In genomic region chr20:407097-407952, GRCh38 we compare ENCODE assay signal across 1 cellular context.
A peak's percentile ranks its signal among the peaks of the same experiment; 100 is the strongest.
TF ChIP-seq lines count a peak whose summit lies in the region.

No MANE protein-coding gene starts in this region.

TF ChIP-seq in HepG2, 621 proteins besides CTCF, POLR2A, EP300 and RAD21 (continued from another document and continues in another):
- TF ChIP-seq DMTF1 (CRISPR knock-in tag; IDR thresholded peaks at IDR 0.05): peak; percentile 8; the same call in 1 of the 2 replicates
- peak; percentile 12; the same call in 1 of the 2 replicates for TF ChIP-seq ZNF564 (CRISPR knock-in tag; IDR thresholded peaks at IDR 0.05)
- peak; percentile 19 for TF ChIP-seq LBX2 (CRISPR knock-in tag; IDR thresholded peaks at IDR 0.05; ENCODE audit: borderline replicate concordance)
- no peak for TF ChIP-seq ZNF432 (CRISPR knock-in tag; IDR thresholded peaks at IDR 0.05; ENCODE audit: borderline replicate concordance)
- no peak; the same call in none of the 2 replicates for TF ChIP-seq YEATS2 (CRISPR knock-in tag; IDR thresholded peaks at IDR 0.05; ENCODE audit: borderline replicate concordance)
- TF ChIP-seq PHF21A (CRISPR knock-in tag; IDR thresholded peaks at IDR 0.05): peak; percentile 61
- 0 out of 2 replicates have a peak, but pooled peaks have one; percentile 52 for TF ChIP-seq SOX13 (IDR thresholded peaks at IDR 0.05)
- TF ChIP-seq SOX13 (CRISPR knock-in tag; conservative IDR thresholded peaks at IDR 0.05 in 1 of 2, IDR thresholded peaks at IDR 0.05 in 1 of 2): peak; percentile 60 to 66; a peak in 2 of 4 replicates
- TF ChIP-seq, protein P1, sequence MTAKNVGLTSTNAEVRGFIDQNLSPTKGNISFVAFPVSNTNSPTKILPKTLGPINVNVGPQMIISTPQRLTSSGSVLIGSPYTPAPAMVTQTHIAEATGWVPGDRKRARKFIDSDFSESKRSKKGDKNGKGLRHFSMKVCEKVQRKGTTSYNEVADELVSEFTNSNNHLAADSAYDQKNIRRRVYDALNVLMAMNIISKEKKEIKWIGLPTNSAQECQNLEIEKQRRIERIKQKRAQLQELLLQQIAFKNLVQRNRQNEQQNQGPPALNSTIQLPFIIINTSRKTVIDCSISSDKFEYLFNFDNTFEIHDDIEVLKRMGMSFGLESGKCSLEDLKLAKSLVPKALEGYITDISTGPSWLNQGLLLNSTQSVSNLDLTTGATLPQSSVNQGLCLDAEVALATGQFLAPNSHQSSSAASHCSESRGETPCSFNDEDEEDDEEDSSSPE (CRISPR knock-in tag; IDR thresholded peaks at IDR 0.05): peak; percentile 90
- TF ChIP-seq, protein P2, sequence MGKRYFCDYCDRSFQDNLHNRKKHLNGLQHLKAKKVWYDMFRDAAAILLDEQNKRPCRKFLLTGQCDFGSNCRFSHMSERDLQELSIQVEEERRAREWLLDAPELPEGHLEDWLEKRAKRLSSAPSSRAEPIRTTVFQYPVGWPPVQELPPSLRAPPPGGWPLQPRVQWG (CRISPR knock-in tag; IDR thresholded peaks at IDR 0.05; ENCODE audit: borderline replicate concordance, low read depth): 0 out of 2 replicates have a peak, but pooled peaks have one; percentile 57
- no peak for TF ChIP-seq ZNF251 (CRISPR knock-in tag; IDR thresholded peaks at IDR 0.05)
- peak; percentile 75; the same call in 1 of the 2 replicates for TF ChIP-seq MYNN (CRISPR knock-in tag; IDR thresholded peaks at IDR 0.05; ENCODE audit: low read depth)
- TF ChIP-seq NPAS2 (CRISPR knock-in tag; IDR thresholded peaks at IDR 0.05; ENCODE audit: borderline replicate concordance): no peak
- TF ChIP-seq, protein P3, sequence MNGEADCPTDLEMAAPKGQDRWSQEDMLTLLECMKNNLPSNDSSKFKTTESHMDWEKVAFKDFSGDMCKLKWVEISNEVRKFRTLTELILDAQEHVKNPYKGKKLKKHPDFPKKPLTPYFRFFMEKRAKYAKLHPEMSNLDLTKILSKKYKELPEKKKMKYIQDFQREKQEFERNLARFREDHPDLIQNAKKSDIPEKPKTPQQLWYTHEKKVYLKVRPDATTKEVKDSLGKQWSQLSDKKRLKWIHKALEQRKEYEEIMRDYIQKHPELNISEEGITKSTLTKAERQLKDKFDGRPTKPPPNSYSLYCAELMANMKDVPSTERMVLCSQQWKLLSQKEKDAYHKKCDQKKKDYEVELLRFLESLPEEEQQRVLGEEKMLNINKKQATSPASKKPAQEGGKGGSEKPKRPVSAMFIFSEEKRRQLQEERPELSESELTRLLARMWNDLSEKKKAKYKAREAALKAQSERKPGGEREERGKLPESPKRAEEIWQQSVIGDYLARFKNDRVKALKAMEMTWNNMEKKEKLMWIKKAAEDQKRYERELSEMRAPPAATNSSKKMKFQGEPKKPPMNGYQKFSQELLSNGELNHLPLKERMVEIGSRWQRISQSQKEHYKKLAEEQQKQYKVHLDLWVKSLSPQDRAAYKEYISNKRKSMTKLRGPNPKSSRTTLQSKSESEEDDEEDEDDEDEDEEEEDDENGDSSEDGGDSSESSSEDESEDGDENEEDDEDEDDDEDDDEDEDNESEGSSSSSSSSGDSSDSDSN (CRISPR knock-in tag; IDR thresholded peaks at IDR 0.05): peak; percentile 98
- no peak; the same call in 1 of the 2 replicates for TF ChIP-seq ZNF569 (CRISPR knock-in tag; IDR thresholded peaks at IDR 0.05; ENCODE audit: borderline replicate concordance)
- no peak for TF ChIP-seq ZNF234 (CRISPR knock-in tag; conservative IDR thresholded peaks at IDR 0.05)
- no peak for TF ChIP-seq RFX5 (IDR thresholded peaks at IDR 0.05; ENCODE audit: low read depth, low read length)
- peak; percentile 86; the same call in 1 of the 2 replicates for TF ChIP-seq ZNF430 (CRISPR knock-in tag; IDR thresholded peaks at IDR 0.05)
- TF ChIP-seq SIX1 (CRISPR knock-in tag; IDR thresholded peaks at IDR 0.05; ENCODE audit: borderline replicate concordance): peak; percentile 45; the same call in 1 of the 2 replicates
- TF ChIP-seq MAF1 (CRISPR knock-in tag; IDR thresholded peaks at IDR 0.05; ENCODE audit: borderline replicate concordance): peak; percentile 90; the same call in 1 of the 2 replicates
- 0 out of 2 replicates have a peak, but pooled peaks have one; percentile 4 for TF ChIP-seq FOXK2 (IDR thresholded peaks at IDR 0.05)
- peak; percentile 87 for TF ChIP-seq ZBTB26 (CRISPR knock-in tag; IDR thresholded peaks at IDR 0.05; ENCODE audit: borderline replicate concordance)
- TF ChIP-seq TIGD3 (CRISPR knock-in tag; IDR thresholded peaks at IDR 0.05; ENCODE audit: borderline replicate concordance): no peak; the same call in 1 of the 2 replicates
- no peak for TF ChIP-seq ZBTB20 (CRISPR knock-in tag; IDR thresholded peaks at IDR 0.05; ENCODE audit: borderline replicate concordance, low read depth)
- TF ChIP-seq ZNF574 (CRISPR knock-in tag; IDR thresholded peaks at IDR 0.05): no peak; the same call in 1 of the 2 replicates
- no peak for TF ChIP-seq HMGA1 (CRISPR knock-in tag; conservative IDR thresholded peaks at IDR 0.05)
- TF ChIP-seq NAIF1 (CRISPR knock-in tag; IDR thresholded peaks at IDR 0.05; ENCODE audit: borderline replicate concordance): no peak; the same call in 1 of the 2 replicates
- peak; percentile 68; the same call in 1 of the 2 replicates for TF ChIP-seq HMGXB3 (CRISPR knock-in tag; IDR thresholded peaks at IDR 0.05; ENCODE audit: borderline replicate concordance)
- TF ChIP-seq EEA1 (CRISPR knock-in tag; IDR thresholded peaks at IDR 0.05; ENCODE audit: borderline replicate concordance): peak; percentile 74
- no peak for TF ChIP-seq JARID2 (CRISPR knock-in tag; IDR thresholded peaks at IDR 0.05; ENCODE audit: insufficient replicate concordance)
- peak; percentile 32 for TF ChIP-seq NFYC (CRISPR knock-in tag; IDR thresholded peaks at IDR 0.05)
- peak; percentile 84 for TF ChIP-seq AKAP8 (CRISPR knock-in tag; IDR thresholded peaks at IDR 0.05)
- TF ChIP-seq ZNF121 (CRISPR knock-in tag; IDR thresholded peaks at IDR 0.05): peak; percentile 74
- TF ChIP-seq, protein P4, sequence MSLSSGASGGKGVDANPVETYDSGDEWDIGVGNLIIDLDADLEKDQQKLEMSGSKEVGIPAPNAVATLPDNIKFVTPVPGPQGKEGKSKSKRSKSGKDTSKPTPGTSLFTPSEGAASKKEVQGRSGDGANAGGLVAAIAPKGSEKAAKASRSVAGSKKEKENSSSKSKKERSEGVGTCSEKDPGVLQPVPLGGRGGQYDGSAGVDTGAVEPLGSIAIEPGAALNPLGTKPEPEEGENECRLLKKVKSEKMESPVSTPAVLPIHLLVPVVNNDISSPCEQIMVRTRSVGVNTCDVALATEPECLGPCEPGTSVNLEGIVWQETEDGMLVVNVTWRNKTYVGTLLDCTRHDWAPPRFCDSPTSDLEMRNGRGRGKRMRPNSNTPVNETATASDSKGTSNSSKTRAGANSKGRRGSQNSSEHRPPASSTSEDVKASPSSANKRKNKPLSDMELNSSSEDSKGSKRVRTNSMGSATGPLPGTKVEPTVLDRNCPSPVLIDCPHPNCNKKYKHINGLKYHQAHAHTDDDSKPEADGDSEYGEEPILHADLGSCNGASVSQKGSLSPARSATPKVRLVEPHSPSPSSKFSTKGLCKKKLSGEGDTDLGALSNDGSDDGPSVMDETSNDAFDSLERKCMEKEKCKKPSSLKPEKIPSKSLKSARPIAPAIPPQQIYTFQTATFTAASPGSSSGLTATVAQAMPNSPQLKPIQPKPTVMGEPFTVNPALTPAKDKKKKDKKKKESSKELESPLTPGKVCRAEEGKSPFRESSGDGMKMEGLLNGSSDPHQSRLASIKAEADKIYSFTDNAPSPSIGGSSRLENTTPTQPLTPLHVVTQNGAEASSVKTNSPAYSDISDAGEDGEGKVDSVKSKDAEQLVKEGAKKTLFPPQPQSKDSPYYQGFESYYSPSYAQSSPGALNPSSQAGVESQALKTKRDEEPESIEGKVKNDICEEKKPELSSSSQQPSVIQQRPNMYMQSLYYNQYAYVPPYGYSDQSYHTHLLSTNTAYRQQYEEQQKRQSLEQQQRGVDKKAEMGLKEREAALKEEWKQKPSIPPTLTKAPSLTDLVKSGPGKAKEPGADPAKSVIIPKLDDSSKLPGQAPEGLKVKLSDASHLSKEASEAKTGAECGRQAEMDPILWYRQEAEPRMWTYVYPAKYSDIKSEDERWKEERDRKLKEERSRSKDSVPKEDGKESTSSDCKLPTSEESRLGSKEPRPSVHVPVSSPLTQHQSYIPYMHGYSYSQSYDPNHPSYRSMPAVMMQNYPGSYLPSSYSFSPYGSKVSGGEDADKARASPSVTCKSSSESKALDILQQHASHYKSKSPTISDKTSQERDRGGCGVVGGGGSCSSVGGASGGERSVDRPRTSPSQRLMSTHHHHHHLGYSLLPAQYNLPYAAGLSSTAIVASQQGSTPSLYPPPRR (CRISPR knock-in tag; IDR thresholded peaks at IDR 0.05; ENCODE audit: borderline replicate concordance): peak; percentile 28; the same call in 1 of the 2 replicates
